ENCODE assay signal across 30 cellular contexts in the genomic region with DNA sequence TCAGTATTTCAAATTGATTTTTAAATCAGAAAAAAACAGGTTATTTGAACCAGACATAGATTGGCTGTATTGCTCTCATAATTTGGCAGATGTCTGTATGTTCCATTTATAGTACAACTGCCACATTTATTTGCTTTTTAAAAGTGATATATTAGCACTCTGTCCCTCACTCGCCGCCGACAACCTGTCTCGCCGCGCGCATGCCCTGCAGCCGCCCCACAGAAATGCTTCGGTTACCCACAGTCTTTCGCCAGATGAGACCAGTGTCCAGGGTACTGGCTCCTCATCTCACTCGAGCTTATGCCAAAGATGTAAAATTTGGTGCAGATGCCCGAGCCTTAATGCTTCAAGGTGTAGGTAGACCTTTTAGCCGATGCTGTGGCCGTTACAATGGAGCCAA.
DNase-seq lines count a peak whose midpoint lies in the region; ATAC-seq and TF ChIP-seq lines count a peak whose summit lies in the region.
"Had no signal": no experiment of that assay in that cellular context is flagged by ENCODE, and none has a peak within 500 bp of the region (broad histone marks: within the 10 kb centered on the region; RNA-seq: fewer than 3 reads in every experiment).

No MANE protein-coding gene starts in this region.

- POLR2A ChIA-PET in A673 (lab: Charles Lee; ENCODE audit: low non-redundant PET): no interaction called here

- intact Hi-C loops in A673 (cut with micrococcal nuclease; ENCODE audit: unreplicated experiment): no loop called here

- no TSS peak for BruUV-seq in A673 (replicated peaks; lab: Mats Ljungman, UMichigan)

- CTCF ChIA-PET in A673 (lab: Charles Lee): no interaction called here

- no peaks in the 10 kb centered on the region for H3K27me3 ChIP-seq in A673 (replicated peaks; ENCODE audit: insufficient read depth, low read depth, low read length, poor library complexity)
- H3K27me3 ChIP-seq: BE2C; BLaER1; BLaER1 treated with 17β-estradiol and CSF1 and Interleukin-3, amounts not matched to agents 10 nM and 100 nM had no signal

- no peak overlapping the region for H3K4me3 ChIP-seq in A673 (ENCODE audit: low read depth, low read length, poor library complexity, severe bottlenecking)
- H3K4me3 ChIP-seq: A549; BLaER1; BLaER1 treated with 17β-estradiol and CSF1 and Interleukin-3, amounts not matched to agents 10 nM and 100 nM had no signal

- no peaks in the 10 kb centered on the region for H3K36me3 ChIP-seq in A673 (ENCODE audit: insufficient read depth, low read length, poor library complexity, severe bottlenecking)
- H3K36me3 ChIP-seq: BE2C; BLaER1; BLaER1 treated with 17β-estradiol and CSF1 and Interleukin-3, amounts not matched to agents 10 nM and 100 nM had no signal

- H3K4me1 ChIP-seq in A673 (ENCODE audit: insufficient read depth, low read length, poor library complexity, severe bottlenecking): peaks cover 42% of the 10 kb centered on the region
- H3K4me1 ChIP-seq: A549; BE2C; BLaER1; BLaER1 treated with 17β-estradiol and CSF1 and Interleukin-3, amounts not matched to agents 10 nM and 100 nM; Caco-2 had no signal

- no peaks in the 10 kb centered on the region for H3K9me3 ChIP-seq in A673 (ENCODE audit: low read depth, low read length, poor library complexity, severe bottlenecking)
- H3K9me3 ChIP-seq: A549; BE2C; BLaER1; BLaER1 treated with 17β-estradiol and CSF1 and Interleukin-3, amounts not matched to agents 10 nM and 100 nM; Caco-2 had no signal

- no peak for TF ChIP-seq CTCF in A673 (conservative IDR thresholded peaks at IDR 0.05; ENCODE audit: low read depth, low read length)

- ATAC-seq in HG03354 (IDR thresholded peaks at IDR 0.05; ENCODE audit: poor library complexity, severe bottlenecking, unreplicated experiment): no peak
- ATAC-seq in GM21381 (IDR thresholded peaks at IDR 0.05; ENCODE audit: unreplicated experiment): no peak
- ATAC-seq: A549; CD8-positive, alpha-beta T cell had no signal

- peak overlapping the region; percentile 98 for H3K27ac ChIP-seq in A673 (ENCODE audit: low read depth, low read length, poor library complexity, severe bottlenecking)
- H3K27ac ChIP-seq: 22Rv1; A549; BLaER1; BLaER1 treated with 17β-estradiol and CSF1 and Interleukin-3, amounts not matched to agents 10 nM and 100 nM; C4-2B had no signal

- DNase-seq in A673 (ENCODE audit: low spot score) (no peak), SHP77 (lab: John Stamatoyannopoulos, UW) (peak; percentile 39 to 69), SHP77 treated with DMSO at 0.1 percent for 48 hours (lab: John Stamatoyannopoulos, UW) (peak; percentile 79), EL (no peak)
- DNase-seq: 8988T; ACHN; AML-193; BE2C; C1 segment of cervical spinal cord; Caco-2; Calu3; CD4-positive, alpha-beta memory T cell; CD4-positive, alpha-beta T cell; CD4-positive, CD25-positive, alpha-beta regulatory T cell; CD8-positive, alpha-beta memory T cell; CD8-positive, alpha-beta T cell; COR-L47; DMS 273 treated with DMSO at 0.1 percent for 48 hours; DMS153; DMS53; DMS79; DMS79 treated with DMSO at 0.1 percent for 48 hours; DND-41 had no signal

Comparison
In these comparisons a context has a peak if more than half of its experiments do, and no peak if none do; other contexts are left out.
1. DNase-seq: peak in SHP77 (2 of 2) and SHP77 treated with DMSO at 0.1 percent for 48 hours (single experiment); none in A673 (single experiment) and EL (single experiment).